19 cellular contexts compared by ENCODE assay signal in the genomic region with DNA sequence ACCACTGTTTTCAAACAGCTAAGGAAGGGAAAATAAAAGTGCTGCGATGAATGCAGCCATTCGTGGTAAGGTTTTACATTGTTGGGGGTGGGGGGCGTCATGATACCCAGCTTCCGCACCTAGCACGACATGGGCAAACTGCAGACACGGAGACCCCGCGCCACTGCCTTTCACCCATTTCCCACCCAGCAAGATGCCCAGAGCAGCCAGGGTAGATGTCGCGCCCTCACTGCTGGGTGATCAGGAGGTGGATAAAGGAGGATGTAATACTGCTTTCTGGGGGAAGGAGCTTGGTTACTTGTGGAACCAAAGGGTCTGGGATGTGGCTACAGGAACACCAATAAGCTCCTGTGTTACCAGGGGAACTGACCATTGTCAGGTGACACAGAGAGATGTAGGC.
DNase-seq lines count a peak whose midpoint lies in the region; ATAC-seq, FAIRE-seq and TF ChIP-seq lines count a peak whose summit lies in the region.
"Had no signal": no experiment of that assay in that cellular context is flagged by ENCODE, and none has a peak within 500 bp of the region (broad histone marks: within the 10 kb centered on the region; RNA-seq: fewer than 3 reads in every experiment).

No MANE protein-coding gene starts in this region.

- TF ChIP-seq CTCF in HepG2 (CRISPR knock-in tag; IDR thresholded peaks at IDR 0.05) (no peak), right lobe of liver (IDR thresholded peaks at IDR 0.05) (no peak), esophagus muscularis mucosa (IDR thresholded peaks at IDR 0.05) (no peak), progenitor cell of endocrine pancreas (IDR thresholded peaks at IDR 0.05; ENCODE audit: unreplicated experiment) (no peak)

- TF ChIP-seq POLR2A in HepG2 (IDR thresholded peaks at IDR 0.05; ENCODE audit: insufficient read depth in 1 of 2, low read depth in 2 of 2, low read length in 2 of 2) (no peak), right lobe of liver (IDR thresholded peaks at IDR 0.05) (no peak), esophagus muscularis mucosa (IDR thresholded peaks at IDR 0.05; ENCODE audit: low read depth) (no peak), GM18505 (IDR thresholded peaks at IDR 0.05; ENCODE audit: borderline replicate concordance, extremely low read depth, insufficient read depth, insufficient read length) (no peak)

- no peak overlapping the region for H3K4me3 Mint-ChIP-seq in progenitor cell of endocrine pancreas (ENCODE audit: low read depth)
- H3K4me3 Mint-ChIP-seq: CD4-positive, alpha-beta memory T cell had no signal

- no peaks in the 10 kb centered on the region for H3K79me2 ChIP-seq in HepG2 (ENCODE audit: insufficient read depth, low read length)

- H2AFZ ChIP-seq in HepG2 (ENCODE audit: low read length): no peak overlapping the region
- H2AFZ ChIP-seq: GM23248 had no signal

- intact Hi-C loops in HepG2 (cut with micrococcal nuclease; ENCODE audit: unreplicated experiment): no loop called here
- intact Hi-C loops in right lobe of liver (cut with DNase I): no loop called here
- intact Hi-C loops in esophagus muscularis mucosa (cut with DNase I): no loop called here

- no TSS peak for BruUV-seq in HepG2 (replicated peaks; lab: Mats Ljungman, UMichigan)

- H3K4me1 ChIP-seq in HepG2 (ENCODE audit: insufficient read depth, low read length) (peaks cover 10% of the 10 kb centered on the region), right lobe of liver (no peaks in the 10 kb centered on the region), esophagus muscularis mucosa (peaks cover 3 to 26% (median 23%) of the 10 kb centered on the region in 4 donors)

- H3K36me3 ChIP-seq in HepG2 (replicated peaks in 1 of 2; ENCODE audit: control insufficient read depth in 1 of 2, insufficient read depth in 2 of 2, low read length in 2 of 2): peaks cover 13 to 48% of the 10 kb centered on the region in 2 experiments
- H3K36me3 ChIP-seq in right lobe of liver: peaks cover 0 to 35% (median 0%) of the 10 kb centered on the region in 4 donors
- peaks cover 6 to 54% (median 36%) of the 10 kb centered on the region in 4 donors for H3K36me3 ChIP-seq in esophagus muscularis mucosa

- peaks cover 1% of the 10 kb centered on the region for H3K4me1 Mint-ChIP-seq in progenitor cell of endocrine pancreas (ENCODE audit: low read depth)
- H3K4me1 Mint-ChIP-seq: CD4-positive, alpha-beta memory T cell had no signal

- no peaks in the 10 kb centered on the region for H3K27me3 Mint-ChIP-seq in progenitor cell of endocrine pancreas

- TF ChIP-seq EP300 in HepG2 (IDR thresholded peaks at IDR 0.05; ENCODE audit: low read depth in 2 of 2, low read length in 2 of 2) (no peak), HepG2 (CRISPR knock-in tag; IDR thresholded peaks at IDR 0.05; ENCODE audit: borderline replicate concordance) (no peak), esophagus muscularis mucosa (IDR thresholded peaks at IDR 0.05) (no peak)

- H3K9me3 ChIP-seq in HepG2 (ENCODE audit: low read length): no peaks in the 10 kb centered on the region
- H3K9me3 ChIP-seq in right lobe of liver: peaks cover 0 to 2% (median 0%) of the 10 kb centered on the region in 4 donors
- no peaks in the 10 kb centered on the region for H3K9me3 ChIP-seq in esophagus muscularis mucosa

- H3K4me3 ChIP-seq in HepG2 (replicated peaks in 1 of 3; ENCODE audit: insufficient read depth in 1 of 3, low read depth in 2 of 3, low read length in 3 of 3) (no peak overlapping the region), right lobe of liver (no peak overlapping the region), esophagus muscularis mucosa (no peak overlapping the region)
- H3K4me3 ChIP-seq: GM23248 had no signal

- WGBS in HepG2 (ENCODE audit: low lambda C conversion rate): 98% methylated on average over 10 of the region's 10 CpGs
- WGBS in right lobe of liver (ENCODE audit: insufficient coverage, low coverage, low lambda C conversion rate, missing lambda C conversion rate): 89% methylated on average over 9 of the region's 10 CpGs
- 99% methylated on average over 10 of the region's 10 CpGs for whole genome bisulfite sequencing in esophagus muscularis mucosa

- H3K27ac Mint-ChIP-seq in progenitor cell of endocrine pancreas: peak overlapping the region; percentile 53

- CTCF ChIA-PET in HepG2 (lab: Yijun Ruan, JAX; ENCODE audit: low intra/inter-chr PET ratio, low total read pairs): no interaction called here

- POLR2A ChIA-PET in HepG2 (lab: Yijun Ruan, JAX): no interaction called here

- H4K20me1 ChIP-seq in HepG2 (ENCODE audit: insufficient read depth, low read length): peaks cover 4% of the 10 kb centered on the region; the same call in 1 of the 2 replicates

- TF ChIP-seq RAD21 in HepG2 (CRISPR knock-in tag; IDR thresholded peaks at IDR 0.05): no peak

- no peak overlapping the region for H3K4me2 ChIP-seq in HepG2 (ENCODE audit: low read depth, low read length)

- H3K9me3 Mint-ChIP-seq in progenitor cell of endocrine pancreas (ENCODE audit: low read depth): peaks cover 15% of the 10 kb centered on the region

- ATAC-seq in HepG2: no peak
- ATAC-seq in right lobe of liver: no peak
- ATAC-seq in GM18505 (IDR thresholded peaks at IDR 0.05; ENCODE audit: unreplicated experiment): no peak
- ATAC-seq: HCT116 had no signal

- no peak overlapping the region for H3K9ac ChIP-seq in HepG2 (ENCODE audit: insufficient read depth, low read depth, low read length)
- H3K9ac ChIP-seq: GM23248 had no signal

- DNase-seq in HepG2 (ENCODE audit: low spot score): no peak
- no peak for DNase-seq in right lobe of liver
- peak; percentile 53 for DNase-seq in esophagus muscularis mucosa (ENCODE audit: extremely low spot score)
- DNase-seq in progenitor cell of endocrine pancreas (ENCODE audit: low spot score, unreplicated experiment): no peak
- no peak for DNase-seq in HCEC 1CT
- DNase-seq: C1 segment of cervical spinal cord; Calu3; CD4-positive, alpha-beta memory T cell; COR-L47; DMS53; DMS79 treated with DMSO at 0.1 percent for 48 hours; GF-D8; GM23248; H7 had no signal

- no peak for FAIRE-seq in HepG2 (lab: Jason Lieb, UNC)
- FAIRE-seq: GM12892, GM19239, H1 had no signal

- H3K27ac ChIP-seq in HepG2 (ENCODE audit: extremely low read length, insufficient read depth, low read length): no peak overlapping the region
- H3K27ac ChIP-seq in right lobe of liver: no peak overlapping the region
- H3K27ac ChIP-seq in esophagus muscularis mucosa (replicated peaks in 1 of 4): no peak overlapping the region
- H3K27ac ChIP-seq: GM23248 had no signal

- in situ Hi-C loops in HepG2 (cut with HindIII; ENCODE audit: extremely low pct_ligation_motif_present, low pct_unique_long_range_greater_than_20kb): no loop called here

- H3K27me3 ChIP-seq in HepG2 (ENCODE audit: control insufficient read depth in 1 of 2, insufficient read depth in 2 of 2, low read length in 2 of 2) (no peaks in the 10 kb centered on the region), right lobe of liver (no peaks in the 10 kb centered on the region), esophagus muscularis mucosa (no peaks in the 10 kb centered on the region)

- H3K36me3 Mint-ChIP-seq in progenitor cell of endocrine pancreas (ENCODE audit: insufficient read depth): peaks cover 58% of the 10 kb centered on the region

TF ChIP-seq in HepG2, 621 proteins besides CTCF, POLR2A, EP300 and RAD21:
- TF ChIP-seq RBM22 (optimal IDR thresholded peaks at IDR 0.05; ENCODE audit: low read length) (peak; percentile 93), ZBTB7A (CRISPR knock-in tag; IDR thresholded peaks at IDR 0.05) (no peak)
- TF ChIP-seq, protein P1, sequence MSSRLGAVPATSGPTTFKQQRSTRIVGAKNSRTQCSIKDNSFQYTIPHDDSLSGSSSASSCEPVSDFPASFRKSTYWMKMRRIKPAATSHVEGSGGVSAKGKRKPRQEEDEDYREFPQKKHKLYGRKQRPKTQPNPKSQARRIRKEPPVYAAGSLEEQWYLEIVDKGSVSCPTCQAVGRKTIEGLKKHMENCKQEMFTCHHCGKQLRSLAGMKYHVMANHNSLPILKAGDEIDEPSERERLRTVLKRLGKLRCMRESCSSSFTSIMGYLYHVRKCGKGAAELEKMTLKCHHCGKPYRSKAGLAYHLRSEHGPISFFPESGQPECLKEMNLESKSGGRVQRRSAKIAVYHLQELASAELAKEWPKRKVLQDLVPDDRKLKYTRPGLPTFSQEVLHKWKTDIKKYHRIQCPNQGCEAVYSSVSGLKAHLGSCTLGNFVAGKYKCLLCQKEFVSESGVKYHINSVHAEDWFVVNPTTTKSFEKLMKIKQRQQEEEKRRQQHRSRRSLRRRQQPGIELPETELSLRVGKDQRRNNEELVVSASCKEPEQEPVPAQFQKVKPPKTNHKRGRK (CRISPR knock-in tag; IDR thresholded peaks at IDR 0.05): no peak
